ENCODE assay signal across 1 cellular context in the genomic region with DNA sequence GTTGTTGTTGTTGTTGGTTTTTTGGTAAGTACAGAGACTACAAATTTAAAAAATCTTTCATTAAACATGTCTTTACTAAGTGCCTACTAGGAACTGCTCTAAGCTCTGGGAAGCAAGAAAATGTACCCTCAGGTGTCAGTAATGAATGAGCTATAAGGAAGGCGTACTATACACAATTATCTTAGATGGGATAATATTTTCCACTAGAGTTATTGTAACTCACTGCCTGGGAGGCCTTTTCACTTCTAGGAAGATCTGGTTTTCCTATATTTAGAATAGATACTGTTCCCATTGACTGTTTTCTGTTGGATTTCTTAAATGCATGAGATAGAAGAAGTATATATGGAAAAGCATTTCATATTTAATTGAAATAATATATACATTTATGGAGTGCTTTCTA.
TF ChIP-seq lines count a peak whose summit lies in the region.

No MANE protein-coding gene starts in this region.

TF ChIP-seq in HepG2, 621 proteins besides CTCF, POLR2A, EP300 and RAD21:
- TF ChIP-seq RNF219 (CRISPR knock-in tag; IDR thresholded peaks at IDR 0.05) (no peak), SMAD3 (CRISPR knock-in tag; IDR thresholded peaks at IDR 0.05) (no peak), SCMH1 (CRISPR knock-in tag; IDR thresholded peaks at IDR 0.05; ENCODE audit: borderline replicate concordance) (no peak), ZMYM2 (CRISPR knock-in tag; IDR thresholded peaks at IDR 0.05) (no peak), ZFY (CRISPR knock-in tag; IDR thresholded peaks at IDR 0.05) (no peak), BRCA1 (CRISPR knock-in tag; IDR thresholded peaks at IDR 0.05) (no peak), ZNF431 (CRISPR knock-in tag; IDR thresholded peaks at IDR 0.05; ENCODE audit: borderline replicate concordance, low read depth) (no peak), ZNF614 (CRISPR knock-in tag; IDR thresholded peaks at IDR 0.05; ENCODE audit: borderline replicate concordance) (no peak), ADNP (CRISPR knock-in tag; IDR thresholded peaks at IDR 0.05) (no peak), PRDM15 (CRISPR knock-in tag; IDR thresholded peaks at IDR 0.05) (no peak), RFX1 (IDR thresholded peaks at IDR 0.05) (no peak), DNMT3B (CRISPR knock-in tag; conservative IDR thresholded peaks at IDR 0.05) (no peak)
TF ChIP-seq in HepG2: peak in this region for 0.
